In the genomic region with DNA sequence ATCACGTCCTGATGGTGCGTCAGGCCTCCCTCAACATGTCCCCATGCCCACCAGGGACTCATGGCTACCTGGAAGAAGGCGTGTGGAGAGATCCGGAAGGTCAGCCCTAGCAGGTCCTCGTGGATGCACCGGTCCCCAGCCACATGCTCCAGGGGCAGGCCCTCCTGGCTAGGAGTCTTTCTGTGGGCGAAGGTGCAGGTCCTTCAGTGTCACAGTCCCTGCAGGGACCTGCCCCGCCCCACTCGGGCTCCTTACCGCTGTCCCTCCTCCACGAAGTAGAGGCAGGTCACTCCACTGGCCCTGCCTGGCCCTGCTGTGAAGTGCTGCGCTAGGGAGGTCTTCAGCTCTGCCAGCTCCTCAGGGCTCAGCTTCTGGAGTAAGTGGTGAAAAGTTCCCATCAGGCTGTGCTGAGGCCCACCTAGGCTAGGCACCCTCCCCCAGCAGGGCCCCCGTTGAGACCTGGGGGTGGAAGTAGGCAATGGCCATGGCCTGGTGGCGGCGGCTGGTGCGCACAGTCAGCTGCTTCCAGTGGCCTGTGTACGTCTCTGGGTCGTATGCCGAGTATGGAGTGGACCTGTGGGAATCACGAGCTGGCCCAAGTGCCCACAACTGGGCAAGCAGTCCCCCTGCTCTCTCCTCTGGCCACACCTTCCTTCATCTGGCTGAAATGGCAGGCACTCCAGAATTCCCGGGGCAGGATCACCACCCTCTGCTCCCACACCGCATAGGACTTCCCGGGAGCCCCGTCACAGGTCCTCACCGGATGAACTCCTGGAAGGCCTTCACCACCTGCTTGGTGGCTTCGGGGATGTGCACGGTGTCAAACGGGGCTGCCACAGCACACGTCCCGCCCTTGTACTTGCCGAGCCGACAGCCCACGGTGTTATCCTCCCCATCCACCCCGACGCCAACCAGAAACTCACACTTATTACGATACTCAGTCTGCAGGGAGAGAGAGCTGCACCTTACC, we compare ENCODE assay signal across 11 cellular contexts. TPM values are rescaled to one million over a fixed set of nuclear protein-coding genes. Genes with fewer than 3 reads are reported as not detected.
DNase-seq lines count a peak whose midpoint lies in the region; ATAC-seq and TF ChIP-seq lines count a peak whose summit lies in the region.
"Had no signal": no experiment of that assay in that cellular context is flagged by ENCODE, and none has a peak within 500 bp of the region (broad histone marks: within the 10 kb centered on the region; RNA-seq: fewer than 3 reads in every experiment).

No MANE protein-coding gene starts in this region.

- H3K36me3 ChIP-seq in A673 (ENCODE audit: insufficient read depth, low read length, poor library complexity, severe bottlenecking) (peaks cover 66% of the 10 kb centered on the region), GM23248 (ENCODE audit: low read depth) (peaks cover 14% of the 10 kb centered on the region; the same call in 1 of the 2 replicates), mucosa of descending colon (ENCODE audit: low read depth) (no peaks in the 10 kb centered on the region)

- 0 out of 2 replicates have a peak overlapping the region, but pooled peaks have one; percentile 95 for H3K9ac ChIP-seq in GM23248

- H3K79me2 ChIP-seq in GM23248 (ENCODE audit: insufficient read depth): peaks cover 61% of the 10 kb centered on the region

- H3K27me3 ChIP-seq in A673 (replicated peaks; ENCODE audit: insufficient read depth, low read depth, low read length, poor library complexity) (no peaks in the 10 kb centered on the region), GM23248 (replicated peaks; ENCODE audit: insufficient read depth) (no peaks in the 10 kb centered on the region)

- intact Hi-C loops in A673 (cut with micrococcal nuclease; ENCODE audit: unreplicated experiment): no loop called here
- intact Hi-C loops in mucosa of descending colon (cut with DNase I, micrococcal nuclease): no loop called here

- CTCF ChIA-PET in A673 (lab: Charles Lee): no interaction called here

- H3K9me3 ChIP-seq in A673 (ENCODE audit: low read depth, low read length, poor library complexity, severe bottlenecking) (no peaks in the 10 kb centered on the region), GM23248 (ENCODE audit: low read depth) (no peaks in the 10 kb centered on the region), mucosa of descending colon (no peaks in the 10 kb centered on the region)

- DNase-seq in A673 (ENCODE audit: low spot score): no peak
- DNase-seq in GM23248: no peak
- peak in 2 of 3 donors; percentile 32 to 52 for DNase-seq in mucosa of descending colon
- DNase-seq in substantia nigra (lab: John Stamatoyannopoulos, UW): no peak
- no peak for DNase-seq in NOMO-1 treated with dmso at 0.1 percent for 144 hours (lab: John Stamatoyannopoulos, UW; ENCODE audit: unreplicated experiment)
- no peak for DNase-seq in OCI-M2 (lab: John Stamatoyannopoulos, UW; ENCODE audit: unreplicated experiment)
- DNase-seq: COR-L47; effector memory CD4-positive, alpha-beta T cell; head of caudate nucleus had no signal

- peaks cover 80% of the 10 kb centered on the region for H3K36me3 Mint-ChIP-seq in activated T-helper 17 cell treated with anti-CD3 and anti-CD28 coated beads, Interleukin-2, amount 50 U/mL, for 72 hours (ENCODE audit: low read depth)

- no peak overlapping the region for H2AFZ ChIP-seq in GM23248

- no peaks in the 10 kb centered on the region for H3K9me2 ChIP-seq in GM23248 (ENCODE audit: insufficient read depth)

- H3K27me3 Mint-ChIP-seq in activated T-helper 17 cell treated with anti-CD3 and anti-CD28 coated beads, Interleukin-2, amount 50 U/mL, for 72 hours: no peaks in the 10 kb centered on the region

- 83 to 88% methylated on average over 32 to 34 of the region's 36 CpGs for WGBS in GM23248 (ENCODE audit: low coverage in 1 of 2, low lambda C conversion rate in 2 of 2, missing lambda C conversion rate in 2 of 2), 2 experiments

- H3K9me3 Mint-ChIP-seq in activated T-helper 17 cell treated with anti-CD3 and anti-CD28 coated beads, Interleukin-2, amount 50 U/mL, for 72 hours: no peaks in the 10 kb centered on the region

- H3K27ac ChIP-seq in A673 (ENCODE audit: low read depth, low read length, poor library complexity, severe bottlenecking) (no peak overlapping the region), GM23248 (no peak overlapping the region), substantia nigra (ENCODE audit: low read depth, low read length, poor library complexity, severe bottlenecking) (no peak overlapping the region)

- H3K4me3 ChIP-seq in A673 (ENCODE audit: low read depth, low read length, poor library complexity, severe bottlenecking) (peak overlapping the region; percentile 95), GM23248 (no peak overlapping the region), mucosa of descending colon (no peak overlapping the region)

- no peak overlapping the region for H3K4me2 ChIP-seq in GM23248 (ENCODE audit: unreplicated experiment)

- H3F3A ChIP-seq in GM23248 (ENCODE audit: insufficient read depth): peaks cover 29% of the 10 kb centered on the region

- H3K4me1 Mint-ChIP-seq in activated T-helper 17 cell treated with anti-CD3 and anti-CD28 coated beads, Interleukin-2, amount 50 U/mL, for 72 hours: peaks cover 14% of the 10 kb centered on the region

- in situ Hi-C loops in GM23248 (cut with MboI): no loop called here

- H3K4me3 Mint-ChIP-seq in activated T-helper 17 cell treated with anti-CD3 and anti-CD28 coated beads, Interleukin-2, amount 50 U/mL, for 72 hours: peak overlapping the region; percentile 86

- H4K20me1 ChIP-seq in GM23248 (ENCODE audit: insufficient read depth): no peaks in the 10 kb centered on the region

- no TSS peak for BruUV-seq in A673 (replicated peaks; lab: Mats Ljungman, UMichigan)

- no peak for ATAC-seq in activated T-helper 17 cell treated with anti-CD3 and anti-CD28 coated beads, Interleukin-2, amount 50 U/mL, for 72 hours (replicated peaks)
- ATAC-seq in mucosa of descending colon: no peak
- no peak for ATAC-seq in HG03457 (IDR thresholded peaks at IDR 0.05; ENCODE audit: unreplicated experiment)

- peak overlapping the region; percentile 85 for H3K27ac Mint-ChIP-seq in activated T-helper 17 cell treated with anti-CD3 and anti-CD28 coated beads, Interleukin-2, amount 50 U/mL, for 72 hours

- POLR2A ChIA-PET in A673 (lab: Charles Lee; ENCODE audit: low non-redundant PET): no interaction called here

- TF ChIP-seq CTCF in A673 (conservative IDR thresholded peaks at IDR 0.05; ENCODE audit: low read depth, low read length): no peak
- TF ChIP-seq CTCF in mucosa of descending colon (IDR thresholded peaks at IDR 0.05): no peak

- H3K4me1 ChIP-seq in A673 (ENCODE audit: insufficient read depth, low read length, poor library complexity, severe bottlenecking): peaks cover 19% of the 10 kb centered on the region
- peaks cover 13% of the 10 kb centered on the region for H3K4me1 ChIP-seq in GM23248 (ENCODE audit: insufficient read depth)
- H3K4me1 ChIP-seq in mucosa of descending colon (ENCODE audit: low read depth): peaks cover 25% of the 10 kb centered on the region

RNA-seq across cellular contexts. Expression of a gene that starts 1.1 kb away (rescaled TPM):
- total RNA-seq in A673 (2021): 501 and 509 TPM in 2 replicates
- total RNA-seq in GM23248 (2014; rRNA removed; shearing (Covaris generic)): 195 and 233 TPM in 2 replicates
- polyA plus RNA-seq in GM23248 (2016; fragmentation: Nextera tagmentation; extraction: Ambion mirVana): 252 and 253 TPM in 2 replicates
- total RNA-seq in activated T-helper 17 cell treated with anti-CD3 and anti-CD28 coated beads, Interleukin-2, amount 50 U/mL, for 72 hours: 100 to 1,000 TPM; 187 to 421 TPM
- total RNA-seq in mucosa of descending colon: 100 to 1,000 TPM in 1 of 3 donors, 10 to 100 TPM in 2; 58.4 to 102 (median 66.0) TPM

RNA-seq across cellular contexts. Expression of a gene that starts 2.2 kb away (rescaled TPM):
- total RNA-seq in A673 (2021) (68.1 and 71.1 TPM in 2 replicates), mucosa of descending colon (10 to 100 TPM; 34.4 to 50.0 (median 37.6) TPM)
- total RNA-seq in GM23248 (2014; rRNA removed; shearing (Covaris generic)): 72.0 and 79.0 TPM in 2 replicates
- 38.1 and 42.2 TPM in 2 replicates for polyA plus RNA-seq in GM23248 (2016; fragmentation: Nextera tagmentation; extraction: Ambion mirVana)
- total RNA-seq in activated T-helper 17 cell treated with anti-CD3 and anti-CD28 coated beads, Interleukin-2, amount 50 U/mL, for 72 hours: 100 to 1,000 TPM in 1 of 2 donors, 10 to 100 TPM in 1; 71.7 to 110 TPM

RNA-seq across cellular contexts. Expression of a gene that starts 16.8 kb away (rescaled TPM):
- 58.8 and 60.2 TPM in 2 replicates for total RNA-seq in A673 (2021)
- 18.7 and 22.8 TPM in 2 replicates for total RNA-seq in GM23248 (2014; rRNA removed; shearing (Covaris generic))
- 13.0 and 16.1 TPM in 2 replicates for polyA plus RNA-seq in GM23248 (2016; fragmentation: Nextera tagmentation; extraction: Ambion mirVana)
- 10 to 100 TPM; 23.4 to 59.7 TPM for total RNA-seq in activated T-helper 17 cell treated with anti-CD3 and anti-CD28 coated beads, Interleukin-2, amount 50 U/mL, for 72 hours
- total RNA-seq in mucosa of descending colon: 10 to 100 TPM; 27.7 to 53.0 (median 42.2) TPM

RNA-seq across cellular contexts. Expression of a gene that starts 34.8 kb away (rescaled TPM):
- total RNA-seq in A673 (2021) (63.2 and 74.8 TPM in 2 replicates), mucosa of descending colon (10 to 100 TPM; 39.0 to 48.8 (median 48.4) TPM)
- total RNA-seq in GM23248 (2014; rRNA removed; shearing (Covaris generic)): 24.9 and 28.7 TPM in 2 replicates
- polyA plus RNA-seq in GM23248 (2016; fragmentation: Nextera tagmentation; extraction: Ambion mirVana): 14.0 and 14.2 TPM in 2 replicates
- 10 to 100 TPM; 42.8 to 43.2 TPM for total RNA-seq in activated T-helper 17 cell treated with anti-CD3 and anti-CD28 coated beads, Interleukin-2, amount 50 U/mL, for 72 hours

RNA-seq across cellular contexts. Expression of a gene that starts 36.1 kb away (rescaled TPM):
- total RNA-seq in A673 (2021): not detected in 2 replicates
- 0.76 and 1.8 TPM in 2 replicates for total RNA-seq in GM23248 (2014; rRNA removed; shearing (Covaris generic))
- 1.2 TPM in 2 replicates for polyA plus RNA-seq in GM23248 (2016; fragmentation: Nextera tagmentation; extraction: Ambion mirVana)
- total RNA-seq in activated T-helper 17 cell treated with anti-CD3 and anti-CD28 coated beads, Interleukin-2, amount 50 U/mL, for 72 hours: under 1 TPM; 0.32 to 0.77 TPM
- total RNA-seq in mucosa of descending colon: under 1 TPM; 0.41 to 0.98 (median 0.65) TPM

Comparison
In these comparisons a context has a peak if more than half of its experiments do, and no peak if none do; other contexts are left out.
1. DNase-seq: peak in mucosa of descending colon (2 of 3); none in A673 (single experiment), GM23248 (single experiment), substantia nigra (0 of 49), NOMO-1 treated with dmso at 0.1 percent for 144 hours (single experiment) and OCI-M2 (single experiment).